ENCODE assay signal across 8 cellular contexts in genomic region chr2:96816127-96816835, GRCh38. TPM values are rescaled to one million over a fixed set of nuclear protein-coding genes. Genes with fewer than 3 reads are reported as not detected.
DNase-seq lines count a peak whose midpoint lies in the region; ATAC-seq and TF ChIP-seq lines count a peak whose summit lies in the region.

Gene CNNM3, plus strand, starts transcription at chr2:96816268. Its CDS starts 10 bp downstream, at chr2:96816278.

- H3K36me3 Mint-ChIP-seq in CD14-positive monocyte, result peaks cover 31 to 34% of the 10 kb centered on the region in 2 donors

- H3K9ac ChIP-seq in colonic mucosa (ENCODE audit: low read depth in 2 of 2, low read length in 2 of 2), result peak within 1 kb of the TSS; percentile 81 to 84

- TF ChIP-seq CTCF in CD14-positive monocyte (IDR thresholded peaks at IDR 0.05), result peak; percentile 79
- peak; percentile 61 for TF ChIP-seq CTCF in colonic mucosa (IDR thresholded peaks at IDR 0.05)

- intact Hi-C loops in CD14-positive monocyte (cut with micrococcal nuclease), result loop anchor here (5.0 to 10.0 kb wide), 3 partner anchors 41 to 54 kb away; partner anchors contain the start of genes ANKRD39 (in 2 of the 2) and CNNM4 (in 2 of the 2)
- intact Hi-C loops in colonic mucosa (cut with DNase I), result no loop called here

- H3K4me3 ChIP-seq in colonic mucosa, result peak within 1 kb of the TSS; percentile 69

- H3K36me3 ChIP-seq in colonic mucosa, result no peaks in the 10 kb centered on the region

- H3K27me3 ChIP-seq in colonic mucosa, result no peaks in the 10 kb centered on the region

- H3K4me3 Mint-ChIP-seq in CD14-positive monocyte, result peak within 1 kb of the TSS; percentile 86 to 93

- H3K4me1 ChIP-seq in colonic mucosa, result peaks cover 28% of the 10 kb centered on the region

- peaks cover 10 to 12% (median 10%) of the 10 kb centered on the region in 3 donors for H3K27me3 Mint-ChIP-seq in CD14-positive monocyte (ENCODE audit: low read depth in 3 of 3)

- H3K4me1 Mint-ChIP-seq in CD14-positive monocyte, result peaks cover 53% of the 10 kb centered on the region

- DNase-seq in CD14-positive monocyte (ENCODE audit: low spot score), result peak; percentile 92
- peak; percentile 77 to 97 for DNase-seq in NCI-H526 (lab: John Stamatoyannopoulos, UW)
- peak; percentile 97 for DNase-seq in activated CD4-positive, alpha-beta T cell treated with anti-CD3 and anti-CD28 coated beads for 48 hours
- DNase-seq in colonic mucosa, result peak; percentile 98
- peak; percentile 99 for DNase-seq in left lobe of liver (ENCODE audit: low spot score)
- peak; percentile 98 for DNase-seq in stimulated activated CD4-positive, alpha-beta T cell treated with anti-CD3 and anti-CD28 coated beads, Interleukin-2, amount 100 ng/mL, for 24 hours

- no peaks in the 10 kb centered on the region for H3K9me3 Mint-ChIP-seq in CD14-positive monocyte

- no peaks in the 10 kb centered on the region for H3K9me3 ChIP-seq in colonic mucosa

- H3K27ac ChIP-seq in colonic mucosa, result peak within 1 kb of the TSS; percentile 98

- H3K27ac Mint-ChIP-seq in CD14-positive monocyte, result peak within 1 kb of the TSS in 6 of 7 donors; percentile 33 to 70 (median 68)

- peak; percentile 90 for ATAC-seq in GM19351 (IDR thresholded peaks at IDR 0.05; ENCODE audit: unreplicated experiment)
- ATAC-seq in HG03520 (IDR thresholded peaks at IDR 0.05; ENCODE audit: unreplicated experiment), result peak; percentile 80
- ATAC-seq in left lobe of liver, result peak; percentile 80

RNA-seq across cellular contexts. Expression of gene CNNM3, which starts in this region (rescaled TPM):
- 1 to 10 TPM; 1.2 to 4.9 TPM for polyA plus RNA-seq in CD14-positive monocyte
- total RNA-seq in colonic mucosa (10 to 100 TPM; 24.4 to 33.0 TPM), left lobe of liver (31.4 TPM)

Comparison
In these comparisons a context has a peak if more than half of its experiments do, and no peak if none do; other contexts are left out.
1. Peak in every context shown above with its lines: DNase-seq, ATAC-seq, H3K4me3 ChIP-seq and H3K27ac ChIP-seq.